Comparison of ENCODE assay signal across 8 cellular contexts in the genomic region with DNA sequence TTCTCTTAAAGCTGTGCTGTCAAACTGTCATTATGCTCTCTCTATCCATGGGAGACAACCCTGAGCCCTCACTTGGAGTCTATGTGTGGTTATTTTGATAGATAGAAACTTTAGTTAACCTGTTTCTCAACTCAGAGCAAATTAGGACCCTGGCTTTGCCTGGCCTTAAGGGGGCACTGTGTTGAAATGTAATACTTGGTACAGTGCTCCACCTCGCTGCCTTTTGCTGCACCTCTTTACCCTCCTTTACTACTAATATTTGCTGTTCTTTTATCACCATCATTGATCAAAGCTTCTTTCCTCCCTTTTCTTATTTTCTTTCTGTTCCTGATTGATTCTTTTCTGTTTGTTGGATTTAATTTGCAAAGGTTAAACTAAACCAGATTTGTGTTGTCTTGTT. TPM values are rescaled to one million over a fixed set of nuclear protein-coding genes. Genes with fewer than 3 reads are reported as not detected.
DNase-seq lines count a peak whose midpoint lies in the region; ATAC-seq, FAIRE-seq and TF ChIP-seq lines count a peak whose summit lies in the region.

No MANE protein-coding gene starts in this region.

- ATAC-seq in GM19023 (IDR thresholded peaks at IDR 0.05; ENCODE audit: unreplicated experiment) (peak; percentile 52), HG03139 (IDR thresholded peaks at IDR 0.05; ENCODE audit: unreplicated experiment) (no peak), left colon (no peak), aorta (ENCODE audit: low FRiP score) (no peak)

- no peaks in the 10 kb centered on the region for H3K36me3 ChIP-seq in Caco-2 (ENCODE audit: control insufficient read depth, insufficient read depth, low read length)
- no peaks in the 10 kb centered on the region for H3K36me3 ChIP-seq in SK-N-SH (replicated peaks in 1 of 2; ENCODE audit: control insufficient read depth in 1 of 2, insufficient read depth in 2 of 2, low read length in 1 of 2)
- H3K36me3 ChIP-seq in kidney (ENCODE audit: control insufficient read depth in 1 of 2, insufficient read depth in 2 of 2, low read length in 2 of 2), result no peaks in the 10 kb centered on the region
- no peaks in the 10 kb centered on the region for H3K36me3 ChIP-seq in aorta (ENCODE audit: control insufficient read depth in 1 of 2, insufficient read depth in 2 of 2, low read length in 1 of 2)

- FAIRE-seq in kidney (lab: Jason Lieb, UNC), result no peak
- no peak for FAIRE-seq in HTR-8/SVneo (lab: Jason Lieb, UNC)

- DNase-seq in Caco-2 (peak in 1 of 2 experiments; percentile 45), SK-N-SH (peak; percentile 15), kidney (no peak), HTR-8/SVneo (ENCODE audit: insufficient read length, low spot score) (no peak), left colon (no peak), aorta (no peak)

- BruUV-seq in Caco-2 (replicated peaks; lab: Mats Ljungman, UMichigan), result no TSS peak

- no peaks in the 10 kb centered on the region for H3K9me3 Mint-ChIP-seq in Caco-2 (ENCODE audit: unreplicated experiment)

- peak; percentile 5; the same call in 1 of the 2 replicates for TF ChIP-seq RAD21 in SK-N-SH (IDR thresholded peaks at IDR 0.05; ENCODE audit: low read length)

- intact Hi-C loops in Caco-2 (cut with micrococcal nuclease; ENCODE audit: unreplicated experiment), result loop anchor here (2.0 kb wide), 1 partner anchor 26 kb away; no protein-coding TSS in a partner anchor
- intact Hi-C loops in kidney (cut with DNase I), result no loop called here
- intact Hi-C loops in left colon (cut with DNase I, micrococcal nuclease), result no loop called here
- intact Hi-C loops in aorta (cut with DNase I), result no loop called here

- H3K79me2 ChIP-seq in SK-N-SH (ENCODE audit: insufficient read depth), result peaks cover 93% of the 10 kb centered on the region

- no peak overlapping the region for H3K27ac ChIP-seq in SK-N-SH (ENCODE audit: low read depth in 2 of 2, low read length in 1 of 2)
- H3K27ac ChIP-seq in kidney (ENCODE audit: low read depth in 2 of 2, low read length in 2 of 2), result no peak overlapping the region
- no peak overlapping the region for H3K27ac ChIP-seq in aorta (ENCODE audit: low read depth in 1 of 2, low read length in 2 of 2)

- H3K9me2 ChIP-seq in SK-N-SH, result no peaks in the 10 kb centered on the region

- no peak overlapping the region for H2AFZ ChIP-seq in SK-N-SH (ENCODE audit: low read depth)

- POLR2A ChIA-PET in Caco-2 (lab: Charles Lee), result no interaction called here
- POLR2A ChIA-PET in SK-N-SH (lab: Yijun Ruan, JAX), result no interaction called here

- peaks cover 50% of the 10 kb centered on the region for H3K4me1 Mint-ChIP-seq in Caco-2 (ENCODE audit: low read depth, unreplicated experiment)

- no peaks in the 10 kb centered on the region for H3F3A ChIP-seq in SK-N-SH (replicated peaks; ENCODE audit: insufficient read depth)

- H3K9ac ChIP-seq in SK-N-SH (no peak overlapping the region), kidney (ENCODE audit: low read length in 2 of 2) (no peak overlapping the region)

- peaks cover 72% of the 10 kb centered on the region for H4K20me1 ChIP-seq in SK-N-SH (ENCODE audit: insufficient read depth)

- peaks cover 27% of the 10 kb centered on the region for H3K4me1 ChIP-seq in Caco-2
- H3K4me1 ChIP-seq in SK-N-SH (ENCODE audit: control insufficient read depth in 1 of 2, insufficient read depth in 2 of 2, low read depth in 1 of 2, low read length in 1 of 2), result peaks cover 0 to 3% of the 10 kb centered on the region in 2 experiments; a peak in 1 of 4 replicates
- peaks cover 0 to 2% of the 10 kb centered on the region in 2 donors for H3K4me1 ChIP-seq in kidney (ENCODE audit: control insufficient read depth in 1 of 2, insufficient read depth in 1 of 2, low read depth in 1 of 2, low read length in 2 of 2)
- peaks cover 2 to 3% of the 10 kb centered on the region in 2 donors for H3K4me1 ChIP-seq in aorta (ENCODE audit: control insufficient read depth in 1 of 2, insufficient read depth in 2 of 2, low read length in 2 of 2)

- no peaks in the 10 kb centered on the region for H3K36me3 Mint-ChIP-seq in Caco-2 (ENCODE audit: insufficient read depth, unreplicated experiment)

- no peak overlapping the region for H3K4me2 ChIP-seq in SK-N-SH

- WGBS in SK-N-SH (ENCODE audit: low lambda C conversion rate), result 94% methylated on average over 1 of the region's 1 CpG
- 93 to 97% methylated on average over 1 of the region's 1 CpG for WGBS in aorta, 2 donors

- TF ChIP-seq CTCF in Caco-2 (IDR thresholded peaks at IDR 0.05; ENCODE audit: insufficient read depth in 1 of 2, low read depth in 1 of 2, low read length in 1 of 2, severe bottlenecking in 1 of 2, unreplicated experiment in 1 of 2), result peak; percentile 39 to 71
- peak; percentile 41 for TF ChIP-seq CTCF in SK-N-SH (IDR thresholded peaks at IDR 0.05)
- peak; percentile 25 for TF ChIP-seq CTCF in kidney (IDR thresholded peaks at IDR 0.05; ENCODE audit: borderline replicate concordance, extremely low read depth, insufficient read depth)

- H3K4me3 Mint-ChIP-seq in Caco-2 (ENCODE audit: unreplicated experiment), result no peak overlapping the region

- no peak for TF ChIP-seq EP300 in SK-N-SH (IDR thresholded peaks at IDR 0.05; ENCODE audit: borderline replicate concordance in 1 of 2, low read depth in 1 of 2, low read length in 1 of 2)

- no peaks in the 10 kb centered on the region for H3K27me3 Mint-ChIP-seq in Caco-2 (ENCODE audit: insufficient read depth, unreplicated experiment)

- CTCF ChIA-PET in Caco-2 (lab: Charles Lee), result interaction anchor here (0.6 to 0.7 kb wide), 2 partner anchors 58 to 102 kb away, joined by 3 read pairs; no protein-coding TSS in a partner anchor
- CTCF ChIA-PET in SK-N-SH (lab: Yijun Ruan, JAX), result interaction anchor here (0.8 to 1.0 kb wide), 2 partner anchors 13 to 163 kb away, joined by 3 read pairs; no protein-coding TSS in a partner anchor

- H3K4me3 ChIP-seq in Caco-2 (ENCODE audit: low read depth, low read length) (no peak overlapping the region), SK-N-SH (ENCODE audit: low read depth in 2 of 2, low read length in 1 of 2) (no peak overlapping the region), kidney (ENCODE audit: low read length in 2 of 2) (no peak overlapping the region), aorta (ENCODE audit: low read length in 2 of 2) (no peak overlapping the region)

- no peaks in the 10 kb centered on the region for H3K9me3 ChIP-seq in Caco-2
- no peaks in the 10 kb centered on the region for H3K9me3 ChIP-seq in SK-N-SH
- no peaks in the 10 kb centered on the region for H3K9me3 ChIP-seq in kidney (ENCODE audit: control insufficient read depth in 1 of 2, low read length in 2 of 2)
- no peaks in the 10 kb centered on the region for H3K9me3 ChIP-seq in aorta (ENCODE audit: control insufficient read depth, low read length)

- no peak overlapping the region for H3K27ac Mint-ChIP-seq in Caco-2 (ENCODE audit: unreplicated experiment)

- H3K27me3 ChIP-seq in Caco-2 (replicated peaks; ENCODE audit: control insufficient read depth, insufficient read depth, low read length) (no peaks in the 10 kb centered on the region), SK-N-SH (ENCODE audit: insufficient read depth) (no peaks in the 10 kb centered on the region), aorta (ENCODE audit: control insufficient read depth in 1 of 2, insufficient read depth in 2 of 2, low read length in 1 of 2) (no peaks in the 10 kb centered on the region)

TF ChIP-seq in SK-N-SH, 30 proteins besides CTCF, POLR2A, EP300 and RAD21:
- no peak for TF ChIP-seq GABPA (IDR thresholded peaks at IDR 0.05; ENCODE audit: low read depth)
- TF ChIP-seq TAF1 (IDR thresholded peaks at IDR 0.05; ENCODE audit: borderline replicate concordance, low read depth, low read length), result no peak
- TF ChIP-seq SIN3A (IDR thresholded peaks at IDR 0.05; ENCODE audit: borderline replicate concordance, low read depth, low read length), result no peak
- TF ChIP-seq JUND (IDR thresholded peaks at IDR 0.05), result no peak
- TF ChIP-seq FOXJ3 (CRISPR knock-in tag; IDR thresholded peaks at IDR 0.05), result no peak
- TF ChIP-seq CHD2 (IDR thresholded peaks at IDR 0.05; ENCODE audit: low read length, partially characterized antibody), result no peak
- TF ChIP-seq ELF1 (IDR thresholded peaks at IDR 0.05), result no peak
- no peak for TF ChIP-seq GATA2 (CRISPR knock-in tag; IDR thresholded peaks at IDR 0.05)
- TF ChIP-seq, protein P1, sequence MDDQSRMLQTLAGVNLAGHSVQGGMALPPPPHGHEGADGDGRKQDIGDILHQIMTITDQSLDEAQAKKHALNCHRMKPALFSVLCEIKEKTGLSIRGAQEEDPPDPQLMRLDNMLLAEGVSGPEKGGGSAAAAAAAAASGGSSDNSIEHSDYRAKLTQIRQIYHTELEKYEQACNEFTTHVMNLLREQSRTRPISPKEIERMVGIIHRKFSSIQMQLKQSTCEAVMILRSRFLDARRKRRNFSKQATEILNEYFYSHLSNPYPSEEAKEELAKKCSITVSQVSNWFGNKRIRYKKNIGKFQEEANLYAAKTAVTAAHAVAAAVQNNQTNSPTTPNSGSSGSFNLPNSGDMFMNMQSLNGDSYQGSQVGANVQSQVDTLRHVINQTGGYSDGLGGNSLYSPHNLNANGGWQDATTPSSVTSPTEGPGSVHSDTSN (IDR thresholded peaks at IDR 0.05), result no peak
- no peak for TF ChIP-seq FOSL2 (IDR thresholded peaks at IDR 0.05; ENCODE audit: borderline replicate concordance, low read depth)
- TF ChIP-seq TEAD4 (IDR thresholded peaks at IDR 0.05; ENCODE audit: borderline replicate concordance, insufficient read depth), result no peak
- TF ChIP-seq RXRA (IDR thresholded peaks at IDR 0.05; ENCODE audit: borderline replicate concordance, low read depth), result no peak
- TF ChIP-seq SMC3 (IDR thresholded peaks at IDR 0.05; ENCODE audit: low read depth, low read length), result no peak

RNA-seq across cellular contexts. Expression of a gene that starts 34.3 kb away (rescaled TPM):
- 162 and 165 TPM in 2 replicates for total RNA-seq in Caco-2 (2022)
- polyA plus RNA-seq in SK-N-SH (2012; rRNA removed), result 27.9 and 40.5 TPM in 2 replicates
- 46.2 and 51.8 TPM in 2 replicates for polyA plus RNA-seq in SK-N-SH (2012; cell fraction: cytosol; rRNA removed)
- polyA plus RNA-seq in SK-N-SH (2012; cell fraction: nucleus; rRNA removed), result 17.0 and 36.9 TPM in 2 replicates
- 89.9 TPM for total RNA-seq in kidney
- polyA plus RNA-seq in kidney (ENCODE audit: insufficient read depth, low read depth, low replicate concordance), result 44.7 TPM
- total RNA-seq in left colon, result 100 to 1,000 TPM; 104 to 113 TPM
- 10 to 100 TPM; 91.7 to 92.3 TPM for total RNA-seq in aorta
- polyA plus RNA-seq in aorta, result 10 to 100 TPM; 40.9 to 60.6 TPM
